Comparison of ENCODE assay signal across 1 cellular context in genomic region chr10:20890009-20890408, GRCh38.
TF ChIP-seq lines count a peak whose summit lies in the region.

No MANE protein-coding gene starts in this region.

TF ChIP-seq in HEK293, 187 proteins besides CTCF, POLR2A, EP300 and RAD21 (continued from another document and continues in another):
- TF ChIP-seq ZNF140 (tag by site-specific recombination; IDR thresholded peaks at IDR 0.05) (no peak), ZXDB (tag by site-specific recombination; IDR thresholded peaks at IDR 0.05) (no peak; the same call in 1 of the 2 replicates), GFI1B (tag by site-specific recombination; IDR thresholded peaks at IDR 0.05) (no peak), REST (tag by site-specific recombination; IDR thresholded peaks at IDR 0.05) (peak; percentile 79), ZNF513 (tag by site-specific recombination; IDR thresholded peaks at IDR 0.05) (no peak), ZNF692 (tag by site-specific recombination; IDR thresholded peaks at IDR 0.05) (0 out of 2 replicates have a peak, but pooled peaks have one; percentile 23), MEIS1 (CRISPR knock-in tag; IDR thresholded peaks at IDR 0.05; ENCODE audit: borderline replicate concordance) (no peak), PRDM6 (tag by site-specific recombination; IDR thresholded peaks at IDR 0.05) (no peak), ZNF830 (tag by site-specific recombination; IDR thresholded peaks at IDR 0.05; ENCODE audit: low read depth) (no peak), ZNF211 (tag by site-specific recombination; IDR thresholded peaks at IDR 0.05; ENCODE audit: low read depth) (no peak), PRDM10 (tag by site-specific recombination; IDR thresholded peaks at IDR 0.05) (peak; percentile 94), OVOL3 (tag by site-specific recombination; IDR thresholded peaks at IDR 0.05) (0 out of 2 replicates have a peak, but pooled peaks have one; percentile 8), ZNF596 (tag by site-specific recombination; IDR thresholded peaks at IDR 0.05) (no peak), ZNF2 (tag by site-specific recombination; IDR thresholded peaks at IDR 0.05) (0 out of 2 replicates have a peak, but pooled peaks have one; percentile 30), OSR2 (tag by site-specific recombination; IDR thresholded peaks at IDR 0.05) (peak; percentile 87), KLF17 (tag by site-specific recombination; IDR thresholded peaks at IDR 0.05) (no peak), ZNF785 (tag by site-specific recombination; IDR thresholded peaks at IDR 0.05) (no peak), GLI2 (tag by site-specific recombination; IDR thresholded peaks at IDR 0.05; ENCODE audit: borderline replicate concordance, low read depth) (no peak; the same call in 1 of the 2 replicates), ZNF366 (tag by site-specific recombination; conservative IDR thresholded peaks at IDR 0.05) (no peak), ZNF416 (tag by site-specific recombination; IDR thresholded peaks at IDR 0.05) (no peak), ZNF707 (tag by site-specific recombination; IDR thresholded peaks at IDR 0.05) (no peak), ATF2 (tag by site-specific recombination; IDR thresholded peaks at IDR 0.05; ENCODE audit: low read depth) (no peak), ZNF223 (tag by site-specific recombination; IDR thresholded peaks at IDR 0.05) (no peak), ZNF335 (tag by site-specific recombination; conservative IDR thresholded peaks at IDR 0.05) (no peak), HIC1 (tag by site-specific recombination; IDR thresholded peaks at IDR 0.05) (no peak), ZNF544 (tag by site-specific recombination; IDR thresholded peaks at IDR 0.05) (no peak), ZNF843 (tag by site-specific recombination; IDR thresholded peaks at IDR 0.05) (peak; percentile 75; the same call in 1 of the 2 replicates), ZBTB49 (tag by site-specific recombination; IDR thresholded peaks at IDR 0.05; ENCODE audit: low read depth) (no peak), ZNF18 (tag by site-specific recombination; IDR thresholded peaks at IDR 0.05) (no peak), ZNF629 (tag by site-specific recombination; IDR thresholded peaks at IDR 0.05) (peak; percentile 64; the same call in 1 of the 2 replicates), ZNF580 (tag by site-specific recombination; IDR thresholded peaks at IDR 0.05) (no peak), ZBTB1 (tag by site-specific recombination; IDR thresholded peaks at IDR 0.05) (no peak), ZNF514 (tag by site-specific recombination; IDR thresholded peaks at IDR 0.05) (no peak), ZNF112 (tag by site-specific recombination; IDR thresholded peaks at IDR 0.05) (no peak), ZNF792 (tag by site-specific recombination; IDR thresholded peaks at IDR 0.05) (no peak), SALL2 (tag by site-specific recombination; IDR thresholded peaks at IDR 0.05; ENCODE audit: borderline replicate concordance) (no peak), ZNF600 (tag by site-specific recombination; IDR thresholded peaks at IDR 0.05) (peak; percentile 13; the same call in 1 of the 2 replicates)
